Comparison of ENCODE assay signal across 1 cellular context in the genomic region with DNA sequence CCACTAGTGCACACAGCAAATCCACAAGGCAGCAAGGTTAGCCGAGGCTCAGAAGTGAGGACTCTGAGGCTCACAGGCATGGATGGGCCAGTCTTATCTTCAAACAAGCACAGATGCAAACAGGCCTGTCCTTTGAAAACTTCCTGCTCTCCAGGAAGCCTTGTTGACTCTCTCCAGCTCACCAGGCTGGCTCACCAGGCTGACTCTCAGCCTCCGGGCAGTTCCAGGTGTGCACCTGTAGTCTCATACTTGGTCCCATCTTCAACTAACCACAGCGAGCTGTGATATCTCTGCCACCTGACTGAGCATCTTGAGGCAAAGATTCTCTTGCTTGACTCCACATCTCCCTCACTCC.
TF ChIP-seq lines count a peak whose summit lies in the region.

No MANE protein-coding gene starts in this region.

TF ChIP-seq in HepG2, 621 proteins besides CTCF, POLR2A, EP300 and RAD21 (continued from another document and continues in another):
- TF ChIP-seq HMGXB3 (CRISPR knock-in tag; IDR thresholded peaks at IDR 0.05; ENCODE audit: borderline replicate concordance) (no peak), ZBTB40 (IDR thresholded peaks at IDR 0.05) (no peak), ZBTB40 (CRISPR knock-in tag; IDR thresholded peaks at IDR 0.05) (no peak), ZNF12 (CRISPR knock-in tag; IDR thresholded peaks at IDR 0.05) (no peak), ZNF839 (CRISPR knock-in tag; IDR thresholded peaks at IDR 0.05; ENCODE audit: borderline replicate concordance) (no peak), HMG20B (CRISPR knock-in tag; conservative IDR thresholded peaks at IDR 0.05) (no peak), ZNF580 (CRISPR knock-in tag; IDR thresholded peaks at IDR 0.05; ENCODE audit: borderline replicate concordance, low read depth) (no peak), DNMT3B (CRISPR knock-in tag; conservative IDR thresholded peaks at IDR 0.05) (no peak), USF2 (IDR thresholded peaks at IDR 0.05; ENCODE audit: low read depth, low read length) (no peak), USF2 (CRISPR knock-in tag; IDR thresholded peaks at IDR 0.05; ENCODE audit: borderline replicate concordance) (no peak), ARID4A (CRISPR knock-in tag; IDR thresholded peaks at IDR 0.05; ENCODE audit: borderline replicate concordance) (no peak), TEAD3 (CRISPR knock-in tag; optimal IDR thresholded peaks at IDR 0.05; ENCODE audit: borderline replicate concordance) (peak; percentile 20), ZSCAN12 (CRISPR knock-in tag; IDR thresholded peaks at IDR 0.05) (no peak), BCL6 (CRISPR knock-in tag; IDR thresholded peaks at IDR 0.05) (peak; percentile 99), CEBPG (CRISPR knock-in tag; IDR thresholded peaks at IDR 0.05) (no peak), NCOR1 (IDR thresholded peaks at IDR 0.05; ENCODE audit: borderline replicate concordance, low read length) (no peak), POGZ (CRISPR knock-in tag; IDR thresholded peaks at IDR 0.05) (no peak), SRSF9 (IDR thresholded peaks at IDR 0.05; ENCODE audit: borderline replicate concordance, insufficient read depth, low read depth, low read length, poor library complexity, severe bottlenecking) (no peak), ZNF224 (CRISPR knock-in tag; IDR thresholded peaks at IDR 0.05) (no peak), CREBL2 (CRISPR knock-in tag; IDR thresholded peaks at IDR 0.05; ENCODE audit: borderline replicate concordance) (no peak), NFYC (CRISPR knock-in tag; IDR thresholded peaks at IDR 0.05) (no peak), ZNF501 (CRISPR knock-in tag; IDR thresholded peaks at IDR 0.05) (no peak), NONO (IDR thresholded peaks at IDR 0.05) (no peak), NONO (CRISPR knock-in tag; conservative IDR thresholded peaks at IDR 0.05) (no peak), SMYD3 (CRISPR knock-in tag; IDR thresholded peaks at IDR 0.05) (no peak), AHR (CRISPR knock-in tag; IDR thresholded peaks at IDR 0.05) (no peak), ZFX (CRISPR knock-in tag; IDR thresholded peaks at IDR 0.05; ENCODE audit: low read depth) (peak; percentile 35; the same call in 1 of the 2 replicates), AKAP8 (CRISPR knock-in tag; IDR thresholded peaks at IDR 0.05) (no peak), FOXK1 (CRISPR knock-in tag; IDR thresholded peaks at IDR 0.05; ENCODE audit: borderline replicate concordance, low read depth) (peak; percentile 57; the same call in 1 of the 2 replicates), CCDC6 (CRISPR knock-in tag; IDR thresholded peaks at IDR 0.05) (no peak), ZNF34 (CRISPR knock-in tag; IDR thresholded peaks at IDR 0.05; ENCODE audit: borderline replicate concordance) (no peak), ZNF660 (CRISPR knock-in tag; IDR thresholded peaks at IDR 0.05; ENCODE audit: borderline replicate concordance, low read depth) (no peak), GATAD1 (CRISPR knock-in tag; IDR thresholded peaks at IDR 0.05) (no peak)
